26 cellular contexts compared by ENCODE assay signal in the genomic region with DNA sequence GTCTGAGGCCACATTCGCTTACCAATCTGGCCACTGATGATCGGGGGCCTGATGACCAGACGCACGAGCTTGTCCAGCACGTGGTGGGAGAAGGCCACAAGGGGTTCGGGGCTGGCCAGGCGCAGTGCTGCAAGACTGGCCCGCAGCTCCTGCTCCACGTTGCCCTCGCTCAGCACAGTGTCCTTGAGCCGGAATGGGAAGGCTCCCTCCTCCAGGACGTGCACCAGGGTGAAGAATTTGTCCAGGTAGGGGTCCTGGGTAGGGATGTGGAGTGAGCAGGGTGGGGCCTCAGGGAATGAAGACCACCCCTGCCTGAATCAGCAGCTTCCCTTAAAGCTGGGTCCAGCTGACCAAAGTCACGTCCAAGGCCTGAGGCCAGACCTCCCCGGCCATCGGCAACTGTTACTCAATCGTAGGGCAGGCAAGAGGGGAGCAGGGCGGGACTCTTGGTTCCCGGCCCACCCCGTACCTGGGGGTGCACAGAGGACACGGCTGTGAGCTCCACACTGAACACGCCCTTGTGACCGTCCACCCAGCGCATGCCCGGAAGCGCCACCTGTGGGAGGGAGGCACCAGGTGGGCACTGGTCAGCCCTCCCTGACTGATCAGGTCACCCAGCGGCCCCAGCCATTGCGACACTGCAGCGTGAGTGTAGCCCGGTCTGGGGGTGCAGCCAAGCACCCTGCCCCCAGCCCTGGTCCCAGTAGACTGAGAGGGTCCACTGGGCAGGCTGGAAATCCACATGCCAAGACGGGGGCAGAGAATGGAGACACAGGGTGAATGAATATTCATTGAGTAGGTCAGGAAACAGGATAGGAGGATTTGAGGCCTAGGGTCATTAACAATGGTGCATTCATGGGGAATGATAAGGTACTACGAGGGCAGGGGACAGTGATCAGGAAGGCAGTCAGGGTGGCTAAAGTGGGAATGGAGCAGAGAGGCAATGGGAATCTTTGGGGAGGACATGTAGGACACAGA. TPM values are rescaled to one million over a fixed set of nuclear protein-coding genes. Genes with fewer than 3 reads are reported as not detected.
"Had no signal": no experiment of that assay in that cellular context is flagged by ENCODE, and none has a peak within 500 bp of the region (broad histone marks: within the 10 kb centered on the region; RNA-seq: fewer than 3 reads in every experiment).

No MANE protein-coding gene starts in this region.

- H3K36me3 Mint-ChIP-seq: activated naive CD8-positive, alpha-beta T cell treated with anti-CD3 and anti-CD28 coated beads for 36 hours had no signal

- H3K27me3 Mint-ChIP-seq: activated CD4-positive, alpha-beta memory T cell treated with anti-CD3 and anti-CD28 coated beads, Interleukin-2, amount 10 ng/mL, durations not matched to agents 7 days and 5 days had no signal

- H3K36me3 ChIP-seq: neutrophil, WERI-Rb-1 had no signal

- H3K4me1 Mint-ChIP-seq: activated CD4-positive, alpha-beta memory T cell treated with anti-CD3 and anti-CD28 coated beads, Interleukin-2, amount 10 ng/mL, durations not matched to agents 7 days and 5 days; activated CD4-positive, alpha-beta T cell treated with anti-CD3 and anti-CD28 coated beads for 36 hours; activated naive CD8-positive, alpha-beta T cell treated with anti-CD3 and anti-CD28 coated beads for 36 hours had no signal

- H3K4me1 ChIP-seq: body of pancreas, colonic mucosa, esophagus squamous epithelium, lower lobe of right lung, tibial nerve had no signal

- DNase-seq: activated CD4-positive, alpha-beta memory T cell treated with anti-CD3 and anti-CD28 coated beads, Interleukin-2, amount 10 ng/mL, durations not matched to agents 7 days and 5 days; activated CD4-positive, alpha-beta T cell treated with anti-CD3 and anti-CD28 coated beads for 36 hours; activated CD8-positive, alpha-beta memory T cell treated with anti-CD3 and anti-CD28 coated beads, Interleukin-2, amount 50 U/mL, for 4 hours; activated gamma-delta T cell treated with Interleukin-2 at 50 U/mL for 16 hours; activated naive CD8-positive, alpha-beta T cell treated with anti-CD3 and anti-CD28 coated beads for 36 hours; activated T-cell treated with anti-CD3 and anti-CD28 coated beads, Interleukin-2, amount 50 U/mL, for 48 hours; amygdala; body of pancreas; central memory CD4-positive, alpha-beta T cell; colonic mucosa; esophagus squamous epithelium; hypothalamus; lower lobe of right lung; midbrain; retina; small intestine; stimulated activated CD4-positive, alpha-beta T cell treated with anti-CD3 and anti-CD28 coated beads, Interleukin-4, amount 100 ng/mL, for 24 hours; stimulated activated naive CD4-positive, alpha-beta T cell; substantia nigra; T-helper 17 cell; WERI-Rb-1 had no signal

- H3K9me3 ChIP-seq: body of pancreas, colonic mucosa, lower lobe of right lung, neutrophil had no signal

- H3K27ac Mint-ChIP-seq: activated CD4-positive, alpha-beta memory T cell treated with anti-CD3 and anti-CD28 coated beads, Interleukin-2, amount 10 ng/mL, durations not matched to agents 7 days and 5 days; activated CD4-positive, alpha-beta T cell treated with anti-CD3 and anti-CD28 coated beads for 36 hours; activated naive CD8-positive, alpha-beta T cell treated with anti-CD3 and anti-CD28 coated beads for 36 hours; T-helper 17 cell had no signal

- H3K4me3 ChIP-seq: body of pancreas, colonic mucosa, esophagus squamous epithelium, lower lobe of right lung, tibial nerve had no signal

- H3K27ac ChIP-seq: body of pancreas, colonic mucosa, esophagus squamous epithelium, lower lobe of right lung, neutrophil, tibial nerve, WERI-Rb-1 had no signal

- H3K4me3 Mint-ChIP-seq: activated CD4-positive, alpha-beta memory T cell treated with anti-CD3 and anti-CD28 coated beads, Interleukin-2, amount 10 ng/mL, durations not matched to agents 7 days and 5 days; activated CD4-positive, alpha-beta T cell treated with anti-CD3 and anti-CD28 coated beads for 36 hours; activated naive CD8-positive, alpha-beta T cell treated with anti-CD3 and anti-CD28 coated beads for 36 hours; T-helper 17 cell had no signal

- ATAC-seq: activated CD4-positive, alpha-beta T cell treated with anti-CD3 and anti-CD28 coated beads for 36 hours; body of pancreas; lower lobe of right lung; T-helper 17 cell had no signal

- H3K27me3 ChIP-seq: body of pancreas, colonic mucosa, esophagus squamous epithelium, neutrophil, tibial nerve had no signal

RNA-seq across cellular contexts. Expression of gene ANGPTL8, which starts 2.8 kb away (rescaled TPM):
- total RNA-seq: activated CD4-positive, alpha-beta memory T cell treated with anti-CD3 and anti-CD28 coated beads, Interleukin-2, amount 10 ng/mL, durations not matched to agents 7 days and 5 days; activated CD4-positive, alpha-beta T cell treated with anti-CD3 and anti-CD28 coated beads for 36 hours; activated naive CD8-positive, alpha-beta T cell treated with anti-CD3 and anti-CD28 coated beads for 36 hours; body of pancreas; colonic mucosa; esophagus squamous epithelium; fibroblast of villous mesenchyme; glomerular endothelial cell; kidney epithelial cell; lower lobe of right lung; T-helper 17 cell had no signal

RNA-seq across cellular contexts. Expression of gene TSPAN16, which starts 59.3 kb away (rescaled TPM):
- total RNA-seq: activated CD4-positive, alpha-beta memory T cell treated with anti-CD3 and anti-CD28 coated beads, Interleukin-2, amount 10 ng/mL, durations not matched to agents 7 days and 5 days; activated CD4-positive, alpha-beta T cell treated with anti-CD3 and anti-CD28 coated beads for 36 hours; activated naive CD8-positive, alpha-beta T cell treated with anti-CD3 and anti-CD28 coated beads for 36 hours; body of pancreas; colonic mucosa; esophagus squamous epithelium; fibroblast of villous mesenchyme; glomerular endothelial cell; kidney epithelial cell; lower lobe of right lung; T-helper 17 cell; tibial nerve had no signal
- polyA plus RNA-seq: small intestine had no signal
